Comparison of ENCODE assay signal across 1 cellular context in genomic region chr1:40399984-40400704, GRCh38.
TF ChIP-seq lines count a peak whose summit lies in the region.

No MANE protein-coding gene starts in this region.

TF ChIP-seq in GM12878, 131 proteins besides CTCF, POLR2A, EP300 and RAD21 (continued from another document and continues in another):
- TF ChIP-seq PKNOX1 (IDR thresholded peaks at IDR 0.05) (peak; percentile 88), SMAD5 (IDR thresholded peaks at IDR 0.05; ENCODE audit: low read depth) (no peak), TCF12 (IDR thresholded peaks at IDR 0.05; ENCODE audit: low read depth, low read length) (no peak), RUNX3 (IDR thresholded peaks at IDR 0.05; ENCODE audit: low read length) (peak; percentile 83), ZNF687 (IDR thresholded peaks at IDR 0.05) (no peak), PAX8 (IDR thresholded peaks at IDR 0.05) (no peak), USF2 (IDR thresholded peaks at IDR 0.05; ENCODE audit: borderline replicate concordance, low read depth, low read length) (no peak), ZSCAN29 (IDR thresholded peaks at IDR 0.05) (no peak), CHD2 (IDR thresholded peaks at IDR 0.05; ENCODE audit: borderline replicate concordance, low read depth, low read length) (peak; percentile 47; the same call in 1 of the 2 replicates), KLF5 (IDR thresholded peaks at IDR 0.05; ENCODE audit: partially characterized antibody) (no peak), ZBTB40 (IDR thresholded peaks at IDR 0.05; ENCODE audit: borderline replicate concordance) (no peak), FOXM1 (IDR thresholded peaks at IDR 0.05; ENCODE audit: low read depth, low read length) (0 out of 2 replicates have a peak, but pooled peaks have one; percentile 50), TBL1XR1 (IDR thresholded peaks at IDR 0.05; ENCODE audit: low read depth, low read length) (peak; percentile 75; the same call in 1 of the 2 replicates), FOS (IDR thresholded peaks at IDR 0.05; ENCODE audit: borderline replicate concordance, extremely low read depth, insufficient read length) (no peak), POLR2AphosphoS5 (IDR thresholded peaks at IDR 0.05; ENCODE audit: low read length) (peak; percentile 62; the same call in 1 of the 2 replicates), RELB (IDR thresholded peaks at IDR 0.05; ENCODE audit: low read depth) (peak; percentile 49; the same call in 1 of the 2 replicates), BCL11A (IDR thresholded peaks at IDR 0.05; ENCODE audit: low read depth, low read length) (peak; percentile 55; the same call in 1 of the 2 replicates), SRF (IDR thresholded peaks at IDR 0.05; ENCODE audit: low read depth in 2 of 2, low read length in 2 of 2) (no peak), TCF7 (IDR thresholded peaks at IDR 0.05; ENCODE audit: borderline replicate concordance) (peak; percentile 51; the same call in 1 of the 2 replicates), SMAD1 (IDR thresholded peaks at IDR 0.05; ENCODE audit: low read depth, partially characterized antibody) (no peak), E2F8 (IDR thresholded peaks at IDR 0.05; ENCODE audit: low read depth, partially characterized antibody) (peak; percentile 40), BACH1 (IDR thresholded peaks at IDR 0.05; ENCODE audit: borderline replicate concordance) (no peak), CUX1 (IDR thresholded peaks at IDR 0.05; ENCODE audit: insufficient replicate concordance, low read depth, low read length) (peak; percentile 25), CREM (IDR thresholded peaks at IDR 0.05; ENCODE audit: low read depth) (peak; percentile 91), IRF4 (IDR thresholded peaks at IDR 0.05; ENCODE audit: low read depth, low read length) (peak; percentile 60; the same call in 1 of the 2 replicates), BCL3 (IDR thresholded peaks at IDR 0.05; ENCODE audit: borderline replicate concordance, insufficient read depth, low read depth, low read length, poor library complexity, severe bottlenecking) (peak; percentile 39), ZBTB4 (CRISPR knock-in tag; IDR thresholded peaks at IDR 0.05) (no peak)
